21 cellular contexts compared by ENCODE assay signal in the genomic region with DNA sequence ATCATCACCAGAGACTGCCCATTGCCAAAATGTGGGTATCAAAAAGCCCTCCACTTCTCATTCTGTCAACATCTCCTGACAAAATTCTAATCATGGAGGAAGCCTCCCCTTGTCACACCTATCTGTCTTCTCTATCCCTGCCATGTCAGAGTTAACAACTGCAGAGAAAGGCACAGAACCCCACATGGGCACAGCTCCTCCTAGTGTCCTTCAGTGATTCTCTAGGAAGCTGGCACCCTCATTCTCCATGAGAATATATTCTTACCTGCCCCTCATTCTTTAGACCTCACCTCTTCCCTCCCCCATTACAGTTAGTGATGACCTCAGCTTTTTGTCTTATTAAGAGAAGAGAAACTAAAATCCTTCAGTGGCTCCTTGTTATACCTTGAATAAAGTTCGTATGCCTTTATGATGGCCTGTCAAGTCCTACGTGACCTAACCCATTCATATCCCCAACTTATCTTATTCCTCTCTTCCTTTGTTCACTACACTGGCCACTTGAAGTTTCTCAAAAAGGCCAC. TPM values are rescaled to one million over a fixed set of nuclear protein-coding genes. Genes with fewer than 3 reads are reported as not detected.
DNase-seq lines count a peak whose midpoint lies in the region; ATAC-seq and TF ChIP-seq lines count a peak whose summit lies in the region.
"Had no signal": no experiment of that assay in that cellular context is flagged by ENCODE, and none has a peak within 500 bp of the region (broad histone marks: within the 10 kb centered on the region; RNA-seq: fewer than 3 reads in every experiment).

No MANE protein-coding gene starts in this region.

- H3K4ac ChIP-seq in H9 (ENCODE audit: low read depth, low read length), result no peak overlapping the region

- no peak overlapping the region for H3K18ac ChIP-seq in H9 (ENCODE audit: insufficient read length, low read depth, low read length)

- no peak overlapping the region for H3K4me3 Mint-ChIP-seq in H9
- H3K4me3 Mint-ChIP-seq in WTC11, result no peak overlapping the region
- H3K4me3 Mint-ChIP-seq: activated naive CD8-positive, alpha-beta T cell treated with anti-CD3 and anti-CD28 coated beads, Interleukin-2, amount 50 U/mL, for 24 hours; activated T-helper 1 cell treated with anti-CD3 and anti-CD28 coated beads, Interleukin-12 subunit alpha, Interleukin-12 subunit beta, Interleukin-2, Interleukin-4 antibody, amounts not matched to agents 30 ng/mL and 10 ng/mL and 1 ng/mL, durations not matched to agents 14 hours and 24 hours and 36 hours; effector memory CD8-positive, alpha-beta T cell; natural killer cell treated with Interleukin-12 subunit alpha and Interleukin-12 subunit beta and Interleukin-15 and Interleukin-18, amount 100 ng/mL, for 72 hours had no signal

- no peak overlapping the region for H3K56ac ChIP-seq in H9 (ENCODE audit: insufficient read length, low read depth, low read length)

- no peak overlapping the region for H3K9ac ChIP-seq in H9 (ENCODE audit: extremely low read depth, insufficient read length, low read length)

- CTCF ChIA-PET in WTC11 (lab: Charles Lee), result interaction anchor here (1.0 to 1.9 kb wide), 5 partner anchors 17 to 133 kb away, joined by 3 to 4 read pairs (median 4); a partner anchor contains a TSS

- no peak overlapping the region for H2BK12ac ChIP-seq in H9 (ENCODE audit: insufficient read length, low read depth, low read length)

- H3K14ac ChIP-seq in H9 (ENCODE audit: insufficient read depth, low read length), result no peak overlapping the region

- no peak for DNase-seq in AG09309 (ENCODE audit: low read depth)
- DNase-seq in H9, result no peak
- DNase-seq in WTC11 (ENCODE audit: low spot score), result no peak
- no peak for DNase-seq in foreskin fibroblast
- DNase-seq in COLO829 (ENCODE audit: low spot score), result no peak
- no peak for DNase-seq in DMS153 treated with DMSO at 0.1 percent for 48 hours (lab: John Stamatoyannopoulos, UW; ENCODE audit: unreplicated experiment)
- no peak for DNase-seq in NCI-H187 (lab: John Stamatoyannopoulos, UW)
- DNase-seq: activated CD4-positive, CD25-positive, alpha-beta regulatory T cell; activated naive CD8-positive, alpha-beta T cell treated with anti-CD3 and anti-CD28 coated beads, Interleukin-2, amount 50 U/mL, for 24 hours; Calu3; central memory CD4-positive, alpha-beta T cell; effector memory CD8-positive, alpha-beta T cell; NCI-H2029 treated with DMSO at 0.1 percent for 48 hours; stimulated activated CD4-positive, alpha-beta T cell treated with anti-CD3 and anti-CD28 coated beads, Interleukin-4, amount 100 ng/mL, for 1 hour had no signal

- WGBS in H9 (ENCODE audit: extremely low coverage, insufficient read length, low lambda C conversion rate), result no CpG with 5 or more reads among the region's 2 CpGs

- no peak overlapping the region for H4K8ac ChIP-seq in H9 (replicated peaks; ENCODE audit: insufficient read length, low read depth, low read length)

- no peaks in the 10 kb centered on the region for H3K9me3 Mint-ChIP-seq in H9
- H3K9me3 Mint-ChIP-seq in WTC11, result no peaks in the 10 kb centered on the region
- H3K9me3 Mint-ChIP-seq: activated naive CD8-positive, alpha-beta T cell treated with anti-CD3 and anti-CD28 coated beads, Interleukin-2, amount 50 U/mL, for 24 hours; activated T-helper 1 cell treated with anti-CD3 and anti-CD28 coated beads, Interleukin-12 subunit alpha, Interleukin-12 subunit beta, Interleukin-2, Interleukin-4 antibody, amounts not matched to agents 30 ng/mL and 10 ng/mL and 1 ng/mL, durations not matched to agents 14 hours and 24 hours and 36 hours; effector memory CD8-positive, alpha-beta T cell; natural killer cell treated with Interleukin-12 subunit alpha and Interleukin-12 subunit beta and Interleukin-15 and Interleukin-18, amount 100 ng/mL, for 72 hours had no signal

- H3K4me1 Mint-ChIP-seq in H9 (peaks cover 9 to 12% of the 10 kb centered on the region in 2 experiments), WTC11 (no peaks in the 10 kb centered on the region)

- no peak overlapping the region for H3K4me3 ChIP-seq in AG09309 (ENCODE audit: control insufficient read depth, low read depth, low read length)
- H3K4me3 ChIP-seq in foreskin fibroblast (ENCODE audit: low read depth in 1 of 2, low read length in 2 of 2), result no peak overlapping the region

- no peak overlapping the region for H3K27ac ChIP-seq in H9 (ENCODE audit: insufficient read length, low read depth, low read length)

- H2AK5ac ChIP-seq in H9 (ENCODE audit: insufficient read length, low read length), result no peak overlapping the region

- H3K27me3 ChIP-seq in H9 (ENCODE audit: insufficient read depth, low read length), result no peaks in the 10 kb centered on the region

- H3K36me3 Mint-ChIP-seq in H9 (ENCODE audit: insufficient read depth in 1 of 3, low read depth in 3 of 3), result peaks cover 8 to 17% (median 11%) of the 10 kb centered on the region in 3 experiments; a peak in 6 of 7 replicates
- peaks cover 10% of the 10 kb centered on the region for H3K36me3 Mint-ChIP-seq in WTC11

- TF ChIP-seq CTCF in AG09309 (IDR thresholded peaks at IDR 0.05; ENCODE audit: control insufficient read depth, insufficient read depth, low read depth, low read length, missing control alignments) (peak; percentile 16), H9 (conservative IDR thresholded peaks at IDR 0.05) (peak; percentile 53), WTC11 (IDR thresholded peaks at IDR 0.05) (no peak), foreskin fibroblast (IDR thresholded peaks at IDR 0.05; ENCODE audit: low read depth, low read length) (peak; percentile 4)

- H3K4me2 ChIP-seq in H9 (ENCODE audit: insufficient read depth, insufficient read length, low read length), result no peak overlapping the region

- H3K27me3 Mint-ChIP-seq in H9 (ENCODE audit: low read depth) (no peaks in the 10 kb centered on the region), WTC11 (ENCODE audit: low read depth) (no peaks in the 10 kb centered on the region)
- H3K27me3 Mint-ChIP-seq: activated naive CD8-positive, alpha-beta T cell treated with anti-CD3 and anti-CD28 coated beads, Interleukin-2, amount 50 U/mL, for 24 hours; effector memory CD8-positive, alpha-beta T cell; natural killer cell treated with Interleukin-12 subunit alpha and Interleukin-12 subunit beta and Interleukin-15 and Interleukin-18, amount 100 ng/mL, for 72 hours had no signal

- no peaks in the 10 kb centered on the region for H3K9me3 ChIP-seq in H9 (ENCODE audit: control insufficient read depth, low read depth, low read length)

- H3K79me1 ChIP-seq in H9 (ENCODE audit: insufficient read depth, low read depth, low read length, poor library complexity, severe bottlenecking), result no peaks in the 10 kb centered on the region

- H3K27ac Mint-ChIP-seq in H9 (no peak overlapping the region), WTC11 (no peak overlapping the region)
- H3K27ac Mint-ChIP-seq: activated naive CD8-positive, alpha-beta T cell treated with anti-CD3 and anti-CD28 coated beads, Interleukin-2, amount 50 U/mL, for 24 hours; activated T-helper 1 cell treated with anti-CD3 and anti-CD28 coated beads, Interleukin-12 subunit alpha, Interleukin-12 subunit beta, Interleukin-2, Interleukin-4 antibody, amounts not matched to agents 30 ng/mL and 10 ng/mL and 1 ng/mL, durations not matched to agents 14 hours and 24 hours and 36 hours; effector memory CD8-positive, alpha-beta T cell; natural killer cell treated with Interleukin-12 subunit alpha and Interleukin-12 subunit beta and Interleukin-15 and Interleukin-18, amount 100 ng/mL, for 72 hours had no signal

- no peaks in the 10 kb centered on the region for H3K23me2 ChIP-seq in H9 (ENCODE audit: insufficient read length, low read depth, low read length, poor library complexity, severe bottlenecking)

- POLR2A ChIA-PET in WTC11 (lab: Charles Lee), result no interaction called here

- no peaks in the 10 kb centered on the region for H4K20me1 ChIP-seq in H9 (ENCODE audit: control insufficient read depth, insufficient read depth, insufficient read length)

- no peak overlapping the region for H4K5ac ChIP-seq in H9 (ENCODE audit: insufficient read length, low read depth, low read length)

- no peak overlapping the region for H2BK120ac ChIP-seq in H9 (ENCODE audit: low read depth, low read length, poor library complexity, severe bottlenecking)

- no peaks in the 10 kb centered on the region for H3K79me2 ChIP-seq in H9 (ENCODE audit: insufficient read depth, low read length)

- H2BK15ac ChIP-seq in H9 (ENCODE audit: low read depth, low read length), result no peak overlapping the region

- H3T11ph ChIP-seq in H9 (ENCODE audit: low read length), result no peak overlapping the region

- H2BK20ac ChIP-seq in H9 (ENCODE audit: low read depth, low read length, poor library complexity, severe bottlenecking), result no peak overlapping the region

- no peak overlapping the region for H3K23ac ChIP-seq in H9 (ENCODE audit: insufficient read length, low read depth, low read length)

- H2AFZ ChIP-seq in H9 (ENCODE audit: low read length), result no peak overlapping the region

- ATAC-seq in WTC11, result peak; percentile 71
- ATAC-seq: activated naive CD8-positive, alpha-beta T cell treated with anti-CD3 and anti-CD28 coated beads, Interleukin-2, amount 50 U/mL, for 24 hours; effector memory CD8-positive, alpha-beta T cell; natural killer cell treated with Interleukin-12 subunit alpha and Interleukin-12 subunit beta and Interleukin-15 and Interleukin-18, amount 100 ng/mL, for 72 hours had no signal

- no peaks in the 10 kb centered on the region for H3K4me1 ChIP-seq in H9 (ENCODE audit: insufficient read depth, low read length)

- no peak overlapping the region for H4K91ac ChIP-seq in H9 (ENCODE audit: insufficient read length, low read depth, low read length)

- no peak overlapping the region for H2BK5ac ChIP-seq in H9 (ENCODE audit: insufficient read length, low read length)

TF ChIP-seq in WTC11, 78 proteins besides CTCF, POLR2A, EP300 and RAD21 (continues in another document):
- TF ChIP-seq KAT7 (CRISPR knock-in tag; IDR thresholded peaks at IDR 0.05; ENCODE audit: borderline replicate concordance) (no peak), GABPB1 (CRISPR knock-in tag; IDR thresholded peaks at IDR 0.05) (no peak)
- TF ChIP-seq, protein P1, sequence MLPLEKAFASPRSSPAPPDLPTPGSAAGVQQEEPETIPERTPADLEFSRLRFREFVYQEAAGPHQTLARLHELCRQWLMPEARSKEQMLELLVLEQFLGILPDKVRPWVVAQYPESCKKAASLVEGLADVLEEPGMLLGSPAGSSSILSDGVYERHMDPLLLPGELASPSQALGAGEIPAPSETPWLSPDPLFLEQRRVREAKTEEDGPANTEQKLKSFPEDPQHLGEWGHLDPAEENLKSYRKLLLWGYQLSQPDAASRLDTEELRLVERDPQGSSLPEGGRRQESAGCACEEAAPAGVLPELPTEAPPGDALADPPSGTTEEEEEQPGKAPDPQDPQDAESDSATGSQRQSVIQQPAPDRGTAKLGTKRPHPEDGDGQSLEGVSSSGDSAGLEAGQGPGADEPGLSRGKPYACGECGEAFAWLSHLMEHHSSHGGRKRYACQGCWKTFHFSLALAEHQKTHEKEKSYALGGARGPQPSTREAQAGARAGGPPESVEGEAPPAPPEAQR (CRISPR knock-in tag; IDR thresholded peaks at IDR 0.05), result no peak
- TF ChIP-seq, protein P2, sequence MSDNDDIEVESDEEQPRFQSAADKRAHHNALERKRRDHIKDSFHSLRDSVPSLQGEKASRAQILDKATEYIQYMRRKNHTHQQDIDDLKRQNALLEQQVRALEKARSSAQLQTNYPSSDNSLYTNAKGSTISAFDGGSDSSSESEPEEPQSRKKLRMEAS (CRISPR knock-in tag; IDR thresholded peaks at IDR 0.05), result no peak

RNA-seq across cellular contexts. Expression of a gene that starts 44.6 kb away (rescaled TPM):
- total RNA-seq in H9 (2021), result not detected in 2 replicates
- not detected in 3 replicates for total RNA-seq in WTC11 (2021)
- total RNA-seq: activated CD8-positive, alpha-beta memory T cell treated with anti-CD3 and anti-CD28 coated beads for 36 hours; activated T-helper 1 cell treated with anti-CD3 and anti-CD28 coated beads, Interleukin-12 subunit alpha, Interleukin-12 subunit beta, Interleukin-2, Interleukin-4 antibody, amounts not matched to agents 30 ng/mL and 10 ng/mL and 1 ng/mL, durations not matched to agents 14 hours and 24 hours and 36 hours; Calu3; mesenteric fat pad; natural killer cell treated with Interleukin-12 subunit alpha and Interleukin-12 subunit beta and Interleukin-15 and Interleukin-18, amount 100 ng/mL, for 72 hours; NCI-H460; posterior vena cava; skeletal muscle tissue had no signal
